Comparison of ENCODE assay signal across 1 cellular context in the genomic region with DNA sequence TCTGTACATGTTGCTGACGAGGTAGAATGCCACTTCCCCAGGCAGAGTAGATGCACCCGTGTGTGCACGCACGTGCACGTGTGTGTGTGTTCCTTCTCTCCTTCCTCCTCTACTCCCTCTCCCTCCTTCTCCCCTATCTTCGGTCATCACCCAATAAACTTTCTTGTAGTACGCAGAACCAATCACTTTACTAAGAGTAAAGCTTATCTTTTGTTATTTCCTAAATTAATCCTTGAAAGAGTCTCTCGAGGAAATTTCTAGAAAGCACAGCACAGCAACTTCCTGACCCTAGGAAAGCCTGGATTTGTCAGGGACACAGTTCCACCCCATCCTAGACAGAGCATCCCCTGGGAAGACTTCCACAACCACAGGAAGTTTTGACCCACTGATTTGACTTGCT.
TF ChIP-seq lines count a peak whose summit lies in the region.

No MANE protein-coding gene starts in this region.

TF ChIP-seq in H1, 55 proteins besides CTCF, POLR2A, EP300 and RAD21 (continued from another document):
- TF ChIP-seq SP4 (IDR thresholded peaks at IDR 0.05; ENCODE audit: low read length) (no peak), SIN3A (conservative IDR thresholded peaks at IDR 0.05 in 1 of 2, IDR thresholded peaks at IDR 0.05 in 1 of 2; ENCODE audit: low read depth in 1 of 2, low read length in 2 of 2) (no peak), KDM5A (IDR thresholded peaks at IDR 0.05; ENCODE audit: low read length) (no peak), YY1 (IDR thresholded peaks at IDR 0.05; ENCODE audit: low read depth, low read length) (no peak), ATF3 (IDR thresholded peaks at IDR 0.05; ENCODE audit: insufficient read depth, low read depth, low read length) (no peak)
